In genomic region chr11:68037481-68038225, GRCh38 we compare ENCODE assay signal across 1 cellular context.
TF ChIP-seq lines count a peak whose summit lies in the region.

No MANE protein-coding gene starts in this region.

TF ChIP-seq in IMR-90, 13 proteins besides CTCF, POLR2A, EP300 and RAD21 (continued from another document):
- TF ChIP-seq CHD1 (IDR thresholded peaks at IDR 0.05; ENCODE audit: low read depth, low read length), result no peak
- no peak for TF ChIP-seq CEBPB (IDR thresholded peaks at IDR 0.05; ENCODE audit: low read depth, low read length)
- no peak for TF ChIP-seq ELK1 (IDR thresholded peaks at IDR 0.05; ENCODE audit: borderline replicate concordance, low read depth, low read length)
- TF ChIP-seq SMC3 (IDR thresholded peaks at IDR 0.05; ENCODE audit: low read depth, low read length), result no peak
- TF ChIP-seq MXI1 (IDR thresholded peaks at IDR 0.05; ENCODE audit: borderline replicate concordance, low read depth, low read length), result no peak
- no peak for TF ChIP-seq MAFK (IDR thresholded peaks at IDR 0.05; ENCODE audit: low read depth, low read length)
- TF ChIP-seq RFX5 (IDR thresholded peaks at IDR 0.05; ENCODE audit: low read depth, low read length), result no peak
- TF ChIP-seq FOS (IDR thresholded peaks at IDR 0.05; ENCODE audit: low read depth, low read length), result no peak
- no peak for TF ChIP-seq NFE2L2 (IDR thresholded peaks at IDR 0.05; ENCODE audit: low read depth, low read length)
- TF ChIP-seq RCOR1 (IDR thresholded peaks at IDR 0.05; ENCODE audit: insufficient replicate concordance, low read length), result no peak
- TF ChIP-seq MAZ (IDR thresholded peaks at IDR 0.05; ENCODE audit: borderline replicate concordance, low read depth, low read length), result no peak
